Comparison of ENCODE assay signal across 19 cellular contexts in genomic region chr5:2991884-2992283, GRCh38.
"Had no signal": no experiment of that assay in that cellular context is flagged by ENCODE, and none has a peak within 500 bp of the region (broad histone marks: within the 10 kb centered on the region; RNA-seq: fewer than 3 reads in every experiment).

No MANE protein-coding gene starts in this region.

- H3K4me3 ChIP-seq: adrenal gland, cardiac muscle cell, dorsolateral prefrontal cortex, gastrocnemius medialis, heart left ventricle, prostate gland, suprapubic skin had no signal

- H3K9me3 ChIP-seq: adrenal gland, gastrocnemius medialis, heart left ventricle, prostate gland, suprapubic skin had no signal

- DNase-seq: activated CD4-positive, alpha-beta memory T cell treated with anti-CD3 and anti-CD28 coated beads, Interleukin-2, amount 10 ng/mL, durations not matched to agents 7 days and 5 days; activated CD4-positive, alpha-beta T cell treated with anti-CD3 and anti-CD28 coated beads for 36 hours; activated effector memory CD4-positive, alpha-beta T cell treated with anti-CD3 and anti-CD28 coated beads, Interleukin-2, amount 50 U/mL, for 16 hours; activated T-cell treated with anti-CD3 and anti-CD28 coated beads, Interleukin-2, amount 50 U/mL, for 24 hours; adrenal gland; dorsolateral prefrontal cortex; endodermal cell; gastrocnemius medialis; heart left ventricle; immature natural killer cell; nucleus accumbens; right cardiac atrium; small intestine; stimulated activated naive CD8-positive, alpha-beta T cell treated with anti-CD3 and anti-CD28 coated beads, Interleukin-15, Interleukin-2, amounts not matched to agents 100 U/mL and 50 U/mL, for 24 hours; trophoblast cell had no signal

- ATAC-seq: activated CD4-positive, alpha-beta T cell treated with anti-CD3 and anti-CD28 coated beads for 36 hours; gastrocnemius medialis; heart left ventricle; natural killer cell treated with Interleukin-12 subunit alpha and Interleukin-12 subunit beta and Interleukin-15 and Interleukin-18, amount 100 ng/mL, for 72 hours; right cardiac atrium; stimulated activated naive CD8-positive, alpha-beta T cell treated with anti-CD3 and anti-CD28 coated beads, Interleukin-15, Interleukin-2, amounts not matched to agents 100 U/mL and 50 U/mL, for 24 hours had no signal

- H3K27me3 ChIP-seq: adrenal gland, cardiac muscle cell, gastrocnemius medialis had no signal

- H3K4me1 ChIP-seq: adrenal gland, gastrocnemius medialis, heart left ventricle, prostate gland, suprapubic skin had no signal

- H3K36me3 ChIP-seq: adrenal gland, cardiac muscle cell, gastrocnemius medialis, heart left ventricle, prostate gland, suprapubic skin had no signal

- H3K27ac ChIP-seq: adrenal gland, cardiac muscle cell, dorsolateral prefrontal cortex, gastrocnemius medialis, heart left ventricle, prostate gland, suprapubic skin had no signal
